In the genomic region with DNA sequence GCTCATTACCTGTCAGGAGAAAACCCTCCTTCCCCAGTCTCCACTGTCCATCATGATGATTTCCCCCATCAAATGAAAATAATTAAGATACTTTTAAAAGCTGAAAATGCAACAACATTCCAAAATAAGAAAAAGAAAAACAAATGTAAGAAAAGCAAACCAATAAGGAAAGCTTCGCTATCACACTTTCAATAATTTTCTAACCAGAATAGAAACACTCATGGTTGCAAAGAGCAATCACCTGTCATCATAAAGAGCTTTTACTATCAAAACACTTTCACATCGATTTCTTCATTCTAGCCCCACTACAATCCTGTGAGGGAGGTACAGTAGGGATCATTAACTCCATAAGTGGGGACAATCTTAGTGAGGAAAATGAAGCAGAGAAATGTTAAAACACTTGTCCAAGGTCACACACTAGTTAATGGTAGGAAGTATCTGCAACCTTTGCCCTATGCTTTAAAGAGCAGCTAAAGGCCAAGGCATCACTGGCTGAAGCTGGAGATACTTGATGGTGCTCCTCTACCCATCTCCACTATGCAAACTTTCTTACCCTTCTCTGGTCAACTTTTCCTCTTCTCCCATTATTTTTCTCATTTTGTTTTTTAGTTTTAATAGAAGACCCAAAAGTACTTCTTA, we compare ENCODE assay signal across 1 cellular context.
TF ChIP-seq lines count a peak whose summit lies in the region.

No MANE protein-coding gene starts in this region.

TF ChIP-seq in GM23338, 12 proteins besides CTCF, POLR2A, EP300 and RAD21:
- TF ChIP-seq STAT1 (IDR thresholded peaks at IDR 0.05; ENCODE audit: unreplicated experiment) (no peak), NANOG (IDR thresholded peaks at IDR 0.05; ENCODE audit: borderline replicate concordance) (no peak), CREB1 (CRISPR knock-in tag; IDR thresholded peaks at IDR 0.05; ENCODE audit: low read depth) (no peak), EZH2 (IDR thresholded peaks at IDR 0.05; ENCODE audit: low read depth, unreplicated experiment) (no peak), JUNB (IDR thresholded peaks at IDR 0.05; ENCODE audit: unreplicated experiment) (no peak), ZNF331 (CRISPR knock-in tag; IDR thresholded peaks at IDR 0.05; ENCODE audit: low read depth) (no peak)
- TF ChIP-seq, protein P1, sequence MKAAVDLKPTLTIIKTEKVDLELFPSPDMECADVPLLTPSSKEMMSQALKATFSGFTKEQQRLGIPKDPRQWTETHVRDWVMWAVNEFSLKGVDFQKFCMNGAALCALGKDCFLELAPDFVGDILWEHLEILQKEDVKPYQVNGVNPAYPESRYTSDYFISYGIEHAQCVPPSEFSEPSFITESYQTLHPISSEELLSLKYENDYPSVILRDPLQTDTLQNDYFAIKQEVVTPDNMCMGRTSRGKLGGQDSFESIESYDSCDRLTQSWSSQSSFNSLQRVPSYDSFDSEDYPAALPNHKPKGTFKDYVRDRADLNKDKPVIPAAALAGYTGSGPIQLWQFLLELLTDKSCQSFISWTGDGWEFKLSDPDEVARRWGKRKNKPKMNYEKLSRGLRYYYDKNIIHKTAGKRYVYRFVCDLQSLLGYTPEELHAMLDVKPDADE (IDR thresholded peaks at IDR 0.05): no peak
- TF ChIP-seq, protein P2, sequence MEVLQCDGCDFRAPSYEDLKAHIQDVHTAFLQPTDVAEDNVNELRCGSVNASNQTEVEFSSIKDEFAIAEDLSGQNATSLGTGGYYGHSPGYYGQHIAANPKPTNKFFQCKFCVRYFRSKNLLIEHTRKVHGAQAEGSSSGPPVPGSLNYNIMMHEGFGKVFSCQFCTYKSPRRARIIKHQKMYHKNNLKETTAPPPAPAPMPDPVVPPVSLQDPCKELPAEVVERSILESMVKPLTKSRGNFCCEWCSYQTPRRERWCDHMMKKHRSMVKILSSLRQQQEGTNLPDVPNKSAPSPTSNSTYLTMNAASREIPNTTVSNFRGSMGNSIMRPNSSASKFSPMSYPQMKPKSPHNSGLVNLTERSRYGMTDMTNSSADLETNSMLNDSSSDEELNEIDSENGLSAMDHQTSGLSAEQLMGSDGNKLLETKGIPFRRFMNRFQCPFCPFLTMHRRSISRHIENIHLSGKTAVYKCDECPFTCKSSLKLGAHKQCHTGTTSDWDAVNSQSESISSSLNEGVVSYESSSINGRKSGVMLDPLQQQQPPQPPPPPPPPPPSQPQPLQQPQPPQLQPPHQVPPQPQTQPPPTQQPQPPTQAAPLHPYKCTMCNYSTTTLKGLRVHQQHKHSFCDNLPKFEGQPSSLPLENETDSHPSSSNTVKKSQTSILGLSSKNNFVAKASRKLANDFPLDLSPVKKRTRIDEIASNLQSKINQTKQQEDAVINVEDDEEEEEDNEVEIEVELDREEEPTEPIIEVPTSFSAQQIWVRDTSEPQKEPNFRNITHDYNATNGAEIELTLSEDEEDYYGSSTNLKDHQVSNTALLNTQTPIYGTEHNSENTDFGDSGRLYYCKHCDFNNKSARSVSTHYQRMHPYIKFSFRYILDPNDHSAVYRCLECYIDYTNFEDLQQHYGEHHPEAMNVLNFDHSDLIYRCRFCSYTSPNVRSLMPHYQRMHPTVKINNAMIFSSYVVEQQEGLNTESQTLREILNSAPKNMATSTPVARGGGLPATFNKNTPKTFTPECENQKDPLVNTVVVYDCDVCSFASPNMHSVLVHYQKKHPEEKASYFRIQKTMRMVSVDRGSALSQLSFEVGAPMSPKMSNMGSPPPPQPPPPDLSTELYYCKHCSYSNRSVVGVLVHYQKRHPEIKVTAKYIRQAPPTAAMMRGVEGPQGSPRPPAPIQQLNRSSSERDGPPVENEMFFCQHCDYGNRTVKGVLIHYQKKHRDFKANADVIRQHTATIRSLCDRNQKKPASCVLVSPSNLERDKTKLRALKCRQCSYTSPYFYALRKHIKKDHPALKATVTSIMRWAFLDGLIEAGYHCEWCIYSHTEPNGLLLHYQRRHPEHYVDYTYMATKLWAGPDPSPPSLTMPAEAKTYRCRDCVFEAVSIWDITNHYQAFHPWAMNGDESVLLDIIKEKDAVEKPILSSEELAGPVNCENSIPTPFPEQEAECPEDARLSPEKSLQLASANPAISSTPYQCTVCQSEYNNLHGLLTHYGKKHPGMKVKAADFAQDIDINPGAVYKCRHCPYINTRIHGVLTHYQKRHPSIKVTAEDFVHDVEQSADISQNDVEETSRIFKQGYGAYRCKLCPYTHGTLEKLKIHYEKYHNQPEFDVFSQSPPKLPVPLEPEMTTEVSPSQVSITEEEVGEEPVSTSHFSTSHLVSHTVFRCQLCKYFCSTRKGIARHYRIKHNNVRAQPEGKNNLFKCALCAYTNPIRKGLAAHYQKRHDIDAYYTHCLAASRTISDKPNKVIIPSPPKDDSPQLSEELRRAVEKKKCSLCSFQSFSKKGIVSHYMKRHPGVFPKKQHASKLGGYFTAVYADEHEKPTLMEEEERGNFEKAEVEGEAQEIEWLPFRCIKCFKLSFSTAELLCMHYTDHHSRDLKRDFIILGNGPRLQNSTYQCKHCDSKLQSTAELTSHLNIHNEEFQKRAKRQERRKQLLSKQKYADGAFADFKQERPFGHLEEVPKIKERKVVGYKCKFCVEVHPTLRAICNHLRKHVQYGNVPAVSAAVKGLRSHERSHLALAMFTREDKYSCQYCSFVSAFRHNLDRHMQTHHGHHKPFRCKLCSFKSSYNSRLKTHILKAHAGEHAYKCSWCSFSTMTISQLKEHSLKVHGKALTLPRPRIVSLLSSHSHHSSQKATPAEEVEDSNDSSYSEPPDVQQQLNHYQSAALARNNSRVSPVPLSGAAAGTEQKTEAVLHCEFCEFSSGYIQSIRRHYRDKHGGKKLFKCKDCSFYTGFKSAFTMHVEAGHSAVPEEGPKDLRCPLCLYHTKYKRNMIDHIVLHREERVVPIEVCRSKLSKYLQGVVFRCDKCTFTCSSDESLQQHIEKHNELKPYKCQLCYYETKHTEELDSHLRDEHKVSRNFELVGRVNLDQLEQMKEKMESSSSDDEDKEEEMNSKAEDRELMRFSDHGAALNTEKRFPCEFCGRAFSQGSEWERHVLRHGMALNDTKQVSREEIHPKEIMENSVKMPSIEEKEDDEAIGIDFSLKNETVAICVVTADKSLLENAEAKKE (CRISPR knock-in tag; IDR thresholded peaks at IDR 0.05): no peak
